Comparison of ENCODE assay signal across 8 cellular contexts in genomic region chr14:103808403-103809001, GRCh38. TPM values are rescaled to one million over a fixed set of nuclear protein-coding genes. Genes with fewer than 3 reads are reported as not detected.
DNase-seq lines count a peak whose midpoint lies in the region; ATAC-seq and TF ChIP-seq lines count a peak whose summit lies in the region.

No MANE protein-coding gene starts in this region.

- peaks cover 4% of the 10 kb centered on the region for H3K27me3 Mint-ChIP-seq in endothelial cell (ENCODE audit: unreplicated experiment)

- peak; percentile 90 for ATAC-seq in mucosa of descending colon
- ATAC-seq in HG02678 (IDR thresholded peaks at IDR 0.05; ENCODE audit: unreplicated experiment): no peak

- H3K36me3 Mint-ChIP-seq in endothelial cell (ENCODE audit: low read depth, unreplicated experiment): peaks cover 4% of the 10 kb centered on the region

- no peak overlapping the region for H3K4me3 ChIP-seq in mucosa of descending colon

- H3K27ac Mint-ChIP-seq in endothelial cell (ENCODE audit: unreplicated experiment): no peak overlapping the region

- H3K4me3 Mint-ChIP-seq in endothelial cell (ENCODE audit: unreplicated experiment): no peak overlapping the region

- no peaks in the 10 kb centered on the region for H3K9me3 Mint-ChIP-seq in endothelial cell (ENCODE audit: unreplicated experiment)

- H3K4me1 Mint-ChIP-seq in endothelial cell (ENCODE audit: unreplicated experiment): peaks cover 20% of the 10 kb centered on the region

- peak; percentile 74 for TF ChIP-seq CTCF in endothelial cell (IDR thresholded peaks at IDR 0.05; ENCODE audit: unreplicated experiment)
- peak; percentile 44 for TF ChIP-seq CTCF in mucosa of descending colon (IDR thresholded peaks at IDR 0.05)

- POLR2A ChIA-PET in HEK293T (lab: Yijun Ruan, JAX): interaction anchor here (1.0 to 1.4 kb wide), 2 partner anchors 47 to 92 kb away, joined by 4 read pairs; partner anchors contain the start of gene ZFYVE21

- DNase-seq in AML-193 (lab: John Stamatoyannopoulos, UW): peak; percentile 40 to 48
- DNase-seq in HEK293T (ENCODE audit: extremely low spot score): peak; percentile 71
- DNase-seq in NCI-H82 treated with DMSO at 0.1 percent for 48 hours (lab: John Stamatoyannopoulos, UW; ENCODE audit: unreplicated experiment): peak; percentile 35
- DNase-seq in activated CD8-positive, alpha-beta memory T cell treated with anti-CD3 and anti-CD28 coated beads for 48 hours (ENCODE audit: low read depth in 2 of 3, low spot score in 2 of 3): peak; percentile 12 to 22 (median 16)
- peak; percentile 78 for DNase-seq in endothelial cell (ENCODE audit: low spot score)
- DNase-seq in mucosa of descending colon: peak in 2 of 3 donors; percentile 72 to 87
- DNase-seq in stimulated activated CD8-positive, alpha-beta memory T cell treated with anti-CD3 and anti-CD28 coated beads, Interleukin-4, amount 100 ng/mL, for 48 hours: peak; percentile 78

- CTCF ChIA-PET in HEK293T (lab: Yijun Ruan, JAX): interaction anchor here (0.5 to 3.0 kb wide), 23 partner anchors 9 to 256 kb away, joined by 3 to 16 read pairs (median 5); no protein-coding TSS in a partner anchor

- H3K9me3 ChIP-seq in mucosa of descending colon: no peaks in the 10 kb centered on the region

- no peaks in the 10 kb centered on the region for H3K4me1 ChIP-seq in mucosa of descending colon (ENCODE audit: low read depth)

- intact Hi-C loops in mucosa of descending colon (cut with DNase I, micrococcal nuclease): loop anchor here (5.0 to 10.0 kb wide), 2 partner anchors 104 to 176 kb away; no protein-coding TSS in a partner anchor

- H3K36me3 ChIP-seq in mucosa of descending colon (ENCODE audit: low read depth): no peaks in the 10 kb centered on the region

TF ChIP-seq in HEK293T, 16 proteins besides CTCF, POLR2A, EP300 and RAD21:
- TF ChIP-seq PKNOX1 (IDR thresholded peaks at IDR 0.05) (no peak), FOXA1 (IDR thresholded peaks at IDR 0.05) (no peak), TARDBP (IDR thresholded peaks at IDR 0.05) (no peak), ELF4 (IDR thresholded peaks at IDR 0.05) (no peak), NFRKB (IDR thresholded peaks at IDR 0.05) (no peak)

RNA-seq across cellular contexts. Expression of gene PPP1R13B, which starts 38.9 kb away (rescaled TPM):
- total RNA-seq in endothelial cell (ENCODE audit: unreplicated experiment): 63.9 TPM
- total RNA-seq in mucosa of descending colon: 10 to 100 TPM; 49.6 to 65.5 (median 52.1) TPM

Comparison
In these comparisons a context has a peak if more than half of its experiments do, and no peak if none do; other contexts are left out.
1. DNase-seq: peak in every context shown above with its lines; median percentile 80 in mucosa of descending colon; 78 in endothelial cell; 78 in stimulated activated CD8-positive, alpha-beta memory T cell treated with anti-CD3 and anti-CD28 coated beads, Interleukin-4, amount 100 ng/mL, for 48 hours; 71 in HEK293T; 44 in AML-193; 35 in NCI-H82 treated with DMSO at 0.1 percent for 48 hours; 16 in activated CD8-positive, alpha-beta memory T cell treated with anti-CD3 and anti-CD28 coated beads for 48 hours.